ENCODE assay signal across 11 cellular contexts in genomic region chr17:27458524-27458908, GRCh38. TPM values are rescaled to one million over a fixed set of nuclear protein-coding genes. Genes with fewer than 3 reads are reported as not detected.
DNase-seq lines count a peak whose midpoint lies in the region; ATAC-seq and TF ChIP-seq lines count a peak whose summit lies in the region.
"Had no signal": no experiment of that assay in that cellular context is flagged by ENCODE, and none has a peak within 500 bp of the region (broad histone marks: within the 10 kb centered on the region; RNA-seq: fewer than 3 reads in every experiment).

No MANE protein-coding gene starts in this region.

- in situ Hi-C loops in mammary epithelial cell (cut with MboI; ENCODE audit: low sequenced_read_pairs in 2 of 2) = no loop called here

- POLR2A ChIA-PET in A673 (lab: Charles Lee; ENCODE audit: low non-redundant PET) = no interaction called here

- H3K4me1 ChIP-seq in A673 (ENCODE audit: insufficient read depth, low read length, poor library complexity, severe bottlenecking) (peaks cover 19% of the 10 kb centered on the region), mesenchymal stem cell (ENCODE audit: control insufficient read depth, insufficient read depth, low read depth, low read length) (peaks cover 29% of the 10 kb centered on the region), mammary epithelial cell (ENCODE audit: insufficient read depth, low read length) (peaks cover 11% of the 10 kb centered on the region)

- H4K20me1 ChIP-seq in mammary epithelial cell (ENCODE audit: insufficient read depth, low read length) = no peaks in the 10 kb centered on the region

- H3K36me3 ChIP-seq in A673 (ENCODE audit: insufficient read depth, low read length, poor library complexity, severe bottlenecking) (no peaks in the 10 kb centered on the region), mesenchymal stem cell (ENCODE audit: control insufficient read depth in 1 of 2, insufficient read depth in 2 of 2, low read depth in 1 of 2, low read length in 2 of 2) (peaks cover 0 to 2% of the 10 kb centered on the region in 2 experiments), mammary epithelial cell (ENCODE audit: insufficient read depth, low read length) (no peaks in the 10 kb centered on the region)

- no peak overlapping the region for H3K14ac ChIP-seq in mesenchymal stem cell (ENCODE audit: low read length in 2 of 2)

- H3K9ac ChIP-seq in mesenchymal stem cell (ENCODE audit: low read length) = peak overlapping the region; percentile 84
- no peak overlapping the region for H3K9ac ChIP-seq in mammary epithelial cell (ENCODE audit: insufficient read depth, low read length)

- peak overlapping the region; percentile 23 for H3K27ac ChIP-seq in A673 (ENCODE audit: low read depth, low read length, poor library complexity, severe bottlenecking)
- peak overlapping the region; percentile 36 for H3K27ac ChIP-seq in mesenchymal stem cell (ENCODE audit: low read length, poor library complexity, severe bottlenecking)
- H3K27ac ChIP-seq in mammary epithelial cell (ENCODE audit: insufficient read depth, low read depth, low read length) = no peak overlapping the region

- H2BK12ac ChIP-seq in mesenchymal stem cell (ENCODE audit: low read length in 2 of 2) = no peak overlapping the region

- H4K8ac ChIP-seq in mesenchymal stem cell (ENCODE audit: low read length) = no peak overlapping the region

- H3K4me2 ChIP-seq in mesenchymal stem cell (ENCODE audit: low read length, poor library complexity, severe bottlenecking) (peak overlapping the region; percentile 93), mammary epithelial cell (ENCODE audit: insufficient read depth, low read depth, low read length) (no peak overlapping the region)

- H3K79me1 ChIP-seq in mesenchymal stem cell (replicated peaks; ENCODE audit: low read length, poor library complexity, severe bottlenecking) = peaks cover 14% of the 10 kb centered on the region

- 6% methylated on average over 6 of the region's 6 CpGs for WGBS in mesenchymal stem cell
- WGBS in mammary epithelial cell (ENCODE audit: low coverage, missing lambda C conversion rate) = 86% methylated on average over 4 of the region's 6 CpGs

- CTCF ChIA-PET in A673 (lab: Charles Lee) (no interaction called here), mammary epithelial cell (lab: Charles Lee; ENCODE audit: low non-redundant PET) (no interaction called here)

- no peak overlapping the region for H4K91ac ChIP-seq in mesenchymal stem cell (ENCODE audit: low read length)

- H3K23ac ChIP-seq in mesenchymal stem cell (ENCODE audit: low read length in 2 of 2) = no peak overlapping the region

- H3K27me3 ChIP-seq in A673 (replicated peaks; ENCODE audit: insufficient read depth, low read depth, low read length, poor library complexity) (no peaks in the 10 kb centered on the region), mesenchymal stem cell (ENCODE audit: control insufficient read depth in 1 of 2, insufficient read depth in 1 of 2, low read length in 2 of 2) (no peaks in the 10 kb centered on the region), mammary epithelial cell (ENCODE audit: insufficient read depth, low read length) (peaks cover 9% of the 10 kb centered on the region)

- no peak overlapping the region for H2BK15ac ChIP-seq in mesenchymal stem cell (ENCODE audit: low read depth, poor library complexity, severe bottlenecking)

- H3K18ac ChIP-seq in mesenchymal stem cell (ENCODE audit: low read depth in 1 of 2, low read length in 2 of 2) = peak overlapping the region in 1 of 2 experiments; percentile 55

- peak overlapping the region in 1 of 2 experiments; percentile 24 for H3K4ac ChIP-seq in mesenchymal stem cell (ENCODE audit: low read depth in 1 of 2, low read length in 2 of 2)

- no peak overlapping the region for H2BK5ac ChIP-seq in mesenchymal stem cell (ENCODE audit: low read depth, low read length, poor library complexity, severe bottlenecking)

- no peak for ATAC-seq in HG03196 (IDR thresholded peaks at IDR 0.05; ENCODE audit: unreplicated experiment)

- no peaks in the 10 kb centered on the region for H3K79me2 ChIP-seq in mammary epithelial cell (ENCODE audit: insufficient read depth, low read length)

- dilution Hi-C loops in mammary epithelial cell (cut with HindIII; ENCODE audit: low sequenced_read_pairs) = no loop called here

- H3K9me3 ChIP-seq in A673 (ENCODE audit: low read depth, low read length, poor library complexity, severe bottlenecking) = no peaks in the 10 kb centered on the region
- H3K9me3 ChIP-seq in mesenchymal stem cell (ENCODE audit: control insufficient read depth, low read length) = no peaks in the 10 kb centered on the region
- H3K9me3 ChIP-seq in mammary epithelial cell (replicated peaks; ENCODE audit: insufficient read depth, low read length) = no peaks in the 10 kb centered on the region

- TF ChIP-seq CTCF in A673 (conservative IDR thresholded peaks at IDR 0.05; ENCODE audit: low read depth, low read length) = no peak
- no peak for TF ChIP-seq CTCF in mammary epithelial cell (conservative IDR thresholded peaks at IDR 0.05 in 1 of 2, IDR thresholded peaks at IDR 0.05 in 1 of 2; ENCODE audit: extremely low read depth in 1 of 2, insufficient read depth in 1 of 2, low read depth in 1 of 2, low read length in 2 of 2)

- H2AFZ ChIP-seq in mesenchymal stem cell (ENCODE audit: low read depth, low read length) (no peak overlapping the region), mammary epithelial cell (ENCODE audit: low read depth, low read length) (no peak overlapping the region)

- H2AK5ac ChIP-seq in mesenchymal stem cell (ENCODE audit: low read length, severe bottlenecking) = peak overlapping the region; percentile 25

- intact Hi-C loops in A673 (cut with micrococcal nuclease; ENCODE audit: unreplicated experiment) = loop anchor here (5.0 kb wide), 3 partner anchors 69 to 221 kb away; no protein-coding TSS in a partner anchor
- intact Hi-C loops in mammary epithelial cell (cut with micrococcal nuclease) = loop anchor here (10.0 kb wide), 3 partner anchors 66 to 214 kb away; no protein-coding TSS in a partner anchor

- DNase-seq in A673 (ENCODE audit: low spot score) (peak; percentile 64), astrocyte of the hippocampus (ENCODE audit: low read depth, low spot score) (peak; percentile 20), mesenchymal stem cell (no peak), mammary epithelial cell (no peak), ureter (ENCODE audit: low spot score) (no peak), HCEC 1CT (no peak)
- DNase-seq: NCI-H1436, occipital lobe, Right ventricle myocardium superior had no signal

- H2BK120ac ChIP-seq in mesenchymal stem cell (ENCODE audit: low read depth, low read length) = no peak overlapping the region

- H3K4me3 ChIP-seq in A673 (ENCODE audit: low read depth, low read length, poor library complexity, severe bottlenecking) = peak overlapping the region; percentile 91
- peak overlapping the region; percentile 88 for H3K4me3 ChIP-seq in GM08714 (ENCODE audit: low read length)
- peak overlapping the region in 1 of 2 experiments; percentile 77 for H3K4me3 ChIP-seq in mesenchymal stem cell (ENCODE audit: insufficient read depth in 1 of 2, low read depth in 1 of 2, low read length in 2 of 2)
- no peak overlapping the region for H3K4me3 ChIP-seq in mammary epithelial cell (replicated peaks in 1 of 3; ENCODE audit: insufficient read depth in 1 of 3, low read depth in 2 of 3, low read length in 3 of 3)

- BruUV-seq in A673 (replicated peaks; lab: Mats Ljungman, UMichigan) (no TSS peak), mammary epithelial cell (replicated peaks; lab: Mats Ljungman, UMichigan) (no TSS peak)

RNA-seq across cellular contexts. Expression of gene KSR1, which starts 2.3 kb away (rescaled TPM):
- 41.7 and 47.8 TPM in 2 replicates for total RNA-seq in A673 (2021)
- 20.6 TPM for polyA plus RNA-seq in mesenchymal stem cell (2013, experiment 1 of 2)
- polyA plus RNA-seq in mesenchymal stem cell (2013, experiment 2 of 2) = 20.0 TPM
- 1 to 10 TPM; 1.6 to 1.7 TPM for total RNA-seq in mammary epithelial cell
- polyA plus RNA-seq in mammary epithelial cell = 0.78 TPM
- 6.8 TPM for polyA minus RNA-seq in mammary epithelial cell
- total RNA-seq in ureter = 61.9 TPM

Comparison
In these comparisons a context has a peak if more than half of its experiments do, and no peak if none do; other contexts are left out.
1. DNase-seq: peak in A673 (single experiment) and astrocyte of the hippocampus (single experiment); none in mesenchymal stem cell (single experiment), mammary epithelial cell (single experiment), ureter (single experiment) and HCEC 1CT (single experiment).
2. H3K4me3 ChIP-seq: peak in A673 (single experiment) and GM08714 (single experiment); none in mammary epithelial cell (0 of 3).
3. RNA of gene KSR1, which starts 2.3 kb away (total RNA-seq): 61.9 TPM in ureter (single experiment) and 41.7 to 47.8 TPM in A673; 1.6 to 1.7 TPM in mammary epithelial cell; every median in the first group is over 10 times any median in the second.